1 cellular context compared by ENCODE assay signal in genomic region chr16:54040480-54040879, GRCh38.
TF ChIP-seq lines count a peak whose summit lies in the region.

No MANE protein-coding gene starts in this region.

TF ChIP-seq in HepG2, 621 proteins besides CTCF, POLR2A, EP300 and RAD21 (continued from another document and continues in another):
- TF ChIP-seq, protein P1, sequence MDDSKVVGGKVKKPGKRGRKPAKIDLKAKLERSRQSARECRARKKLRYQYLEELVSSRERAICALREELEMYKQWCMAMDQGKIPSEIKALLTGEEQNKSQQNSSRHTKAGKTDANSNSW (CRISPR knock-in tag; IDR thresholded peaks at IDR 0.05; ENCODE audit: borderline replicate concordance), result no peak
- TF ChIP-seq ZNF691 (CRISPR knock-in tag; IDR thresholded peaks at IDR 0.05; ENCODE audit: borderline replicate concordance, low read depth), result no peak
- no peak for TF ChIP-seq ZNF230 (CRISPR knock-in tag; IDR thresholded peaks at IDR 0.05)
- TF ChIP-seq THAP8 (CRISPR knock-in tag; IDR thresholded peaks at IDR 0.05; ENCODE audit: borderline replicate concordance), result no peak
- TF ChIP-seq, protein P2, sequence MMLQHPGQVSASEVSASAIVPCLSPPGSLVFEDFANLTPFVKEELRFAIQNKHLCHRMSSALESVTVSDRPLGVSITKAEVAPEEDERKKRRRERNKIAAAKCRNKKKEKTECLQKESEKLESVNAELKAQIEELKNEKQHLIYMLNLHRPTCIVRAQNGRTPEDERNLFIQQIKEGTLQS (CRISPR knock-in tag; IDR thresholded peaks at IDR 0.05), result no peak
- TF ChIP-seq POLR2AphosphoS2 (IDR thresholded peaks at IDR 0.05; ENCODE audit: low read depth, low read length), result no peak
- TF ChIP-seq ZNF670 (CRISPR knock-in tag; IDR thresholded peaks at IDR 0.05; ENCODE audit: borderline replicate concordance), result no peak
- peak; percentile 35; the same call in 1 of the 2 replicates for TF ChIP-seq ZNF788 (CRISPR knock-in tag; IDR thresholded peaks at IDR 0.05; ENCODE audit: borderline replicate concordance)
- TF ChIP-seq TBX2 (CRISPR knock-in tag; IDR thresholded peaks at IDR 0.05; ENCODE audit: borderline replicate concordance), result peak; percentile 38; the same call in 1 of the 2 replicates
- TF ChIP-seq ZNF552 (CRISPR knock-in tag; IDR thresholded peaks at IDR 0.05; ENCODE audit: borderline replicate concordance), result no peak
- no peak for TF ChIP-seq HMG20B (CRISPR knock-in tag; conservative IDR thresholded peaks at IDR 0.05)
- TF ChIP-seq MXD1 (CRISPR knock-in tag; IDR thresholded peaks at IDR 0.05), result no peak
- TF ChIP-seq SNAPC5 (CRISPR knock-in tag; IDR thresholded peaks at IDR 0.05; ENCODE audit: borderline replicate concordance), result no peak
- TF ChIP-seq ZNF570 (CRISPR knock-in tag; IDR thresholded peaks at IDR 0.05; ENCODE audit: borderline replicate concordance), result no peak
- TF ChIP-seq GABPB1 (CRISPR knock-in tag; IDR thresholded peaks at IDR 0.05), result peak; percentile 17; the same call in 1 of the 2 replicates
- TF ChIP-seq, protein P3, sequence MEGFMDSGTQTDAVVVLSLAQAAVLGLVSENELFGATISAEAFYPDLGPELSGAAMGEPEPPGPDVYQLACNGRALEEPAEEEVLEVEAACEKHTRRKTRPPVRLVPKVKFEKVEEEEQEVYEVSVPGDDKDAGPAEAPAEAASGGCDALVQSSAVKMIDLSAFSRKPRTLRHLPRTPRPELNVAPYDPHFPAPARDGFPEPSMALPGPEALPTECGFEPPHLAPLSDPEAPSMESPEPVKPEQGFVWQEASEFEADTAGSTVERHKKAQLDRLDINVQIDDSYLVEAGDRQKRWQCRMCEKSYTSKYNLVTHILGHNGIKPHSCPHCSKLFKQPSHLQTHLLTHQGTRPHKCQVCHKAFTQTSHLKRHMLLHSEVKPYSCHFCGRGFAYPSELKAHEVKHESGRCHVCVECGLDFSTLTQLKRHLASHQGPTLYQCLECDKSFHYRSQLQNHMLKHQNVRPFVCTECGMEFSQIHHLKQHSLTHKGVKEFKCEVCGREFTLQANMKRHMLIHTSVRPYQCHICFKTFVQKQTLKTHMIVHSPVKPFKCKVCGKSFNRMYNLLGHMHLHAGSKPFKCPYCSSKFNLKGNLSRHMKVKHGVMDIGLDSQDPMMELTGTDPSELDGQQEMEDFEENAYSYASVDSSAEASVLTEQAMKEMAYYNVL (CRISPR knock-in tag; IDR thresholded peaks at IDR 0.05; ENCODE audit: borderline replicate concordance), result peak; percentile 83; the same call in 1 of the 2 replicates
- TF ChIP-seq ZNF737 (CRISPR knock-in tag; IDR thresholded peaks at IDR 0.05; ENCODE audit: borderline replicate concordance), result no peak
- no peak for TF ChIP-seq PBX3 (CRISPR knock-in tag; IDR thresholded peaks at IDR 0.05; ENCODE audit: borderline replicate concordance)
- TF ChIP-seq SYNCRIP (IDR thresholded peaks at IDR 0.05; ENCODE audit: insufficient read depth, low read depth, low read length), result no peak
- TF ChIP-seq TRIM24 (CRISPR knock-in tag; IDR thresholded peaks at IDR 0.05), result no peak
- TF ChIP-seq ZNF282 (IDR thresholded peaks at IDR 0.05; ENCODE audit: partially characterized antibody), result no peak
- no peak for TF ChIP-seq CBX2 (IDR thresholded peaks at IDR 0.05; ENCODE audit: low read depth, low read length)
- TF ChIP-seq CBX2 (CRISPR knock-in tag; IDR thresholded peaks at IDR 0.05; ENCODE audit: low read depth), result no peak
- no peak for TF ChIP-seq REXO4 (CRISPR knock-in tag; IDR thresholded peaks at IDR 0.05; ENCODE audit: borderline replicate concordance)
- no peak for TF ChIP-seq ARID2 (CRISPR knock-in tag; IDR thresholded peaks at IDR 0.05; ENCODE audit: borderline replicate concordance)
- TF ChIP-seq ZNF777 (CRISPR knock-in tag; IDR thresholded peaks at IDR 0.05), result no peak
- TF ChIP-seq ZNF326 (CRISPR knock-in tag; IDR thresholded peaks at IDR 0.05; ENCODE audit: borderline replicate concordance), result no peak
- TF ChIP-seq, protein P4, sequence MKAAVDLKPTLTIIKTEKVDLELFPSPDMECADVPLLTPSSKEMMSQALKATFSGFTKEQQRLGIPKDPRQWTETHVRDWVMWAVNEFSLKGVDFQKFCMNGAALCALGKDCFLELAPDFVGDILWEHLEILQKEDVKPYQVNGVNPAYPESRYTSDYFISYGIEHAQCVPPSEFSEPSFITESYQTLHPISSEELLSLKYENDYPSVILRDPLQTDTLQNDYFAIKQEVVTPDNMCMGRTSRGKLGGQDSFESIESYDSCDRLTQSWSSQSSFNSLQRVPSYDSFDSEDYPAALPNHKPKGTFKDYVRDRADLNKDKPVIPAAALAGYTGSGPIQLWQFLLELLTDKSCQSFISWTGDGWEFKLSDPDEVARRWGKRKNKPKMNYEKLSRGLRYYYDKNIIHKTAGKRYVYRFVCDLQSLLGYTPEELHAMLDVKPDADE (CRISPR knock-in tag; IDR thresholded peaks at IDR 0.05), result no peak
- TF ChIP-seq SETDB1 (CRISPR knock-in tag; IDR thresholded peaks at IDR 0.05; ENCODE audit: borderline replicate concordance), result no peak
- TF ChIP-seq KLF12 (CRISPR knock-in tag; IDR thresholded peaks at IDR 0.05; ENCODE audit: borderline replicate concordance), result no peak
- no peak for TF ChIP-seq ADNP (CRISPR knock-in tag; IDR thresholded peaks at IDR 0.05)
- no peak for TF ChIP-seq ZFP90 (CRISPR knock-in tag; IDR thresholded peaks at IDR 0.05; ENCODE audit: borderline replicate concordance)
- no peak for TF ChIP-seq BRCA1 (CRISPR knock-in tag; IDR thresholded peaks at IDR 0.05)
- TF ChIP-seq, protein P5, sequence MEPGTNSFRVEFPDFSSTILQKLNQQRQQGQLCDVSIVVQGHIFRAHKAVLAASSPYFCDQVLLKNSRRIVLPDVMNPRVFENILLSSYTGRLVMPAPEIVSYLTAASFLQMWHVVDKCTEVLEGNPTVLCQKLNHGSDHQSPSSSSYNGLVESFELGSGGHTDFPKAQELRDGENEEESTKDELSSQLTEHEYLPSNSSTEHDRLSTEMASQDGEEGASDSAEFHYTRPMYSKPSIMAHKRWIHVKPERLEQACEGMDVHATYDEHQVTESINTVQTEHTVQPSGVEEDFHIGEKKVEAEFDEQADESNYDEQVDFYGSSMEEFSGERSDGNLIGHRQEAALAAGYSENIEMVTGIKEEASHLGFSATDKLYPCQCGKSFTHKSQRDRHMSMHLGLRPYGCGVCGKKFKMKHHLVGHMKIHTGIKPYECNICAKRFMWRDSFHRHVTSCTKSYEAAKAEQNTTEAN (CRISPR knock-in tag; conservative IDR thresholded peaks at IDR 0.05), result no peak
- TF ChIP-seq TBX3 (IDR thresholded peaks at IDR 0.05; ENCODE audit: borderline replicate concordance), result no peak
- TF ChIP-seq SIX1 (CRISPR knock-in tag; IDR thresholded peaks at IDR 0.05; ENCODE audit: borderline replicate concordance), result peak; percentile 85; the same call in 1 of the 2 replicates
- TF ChIP-seq ZSCAN9 (CRISPR knock-in tag; IDR thresholded peaks at IDR 0.05; ENCODE audit: borderline replicate concordance), result no peak; the same call in 1 of the 2 replicates
- no peak; the same call in 1 of the 2 replicates for TF ChIP-seq RXRB (CRISPR knock-in tag; IDR thresholded peaks at IDR 0.05; ENCODE audit: borderline replicate concordance)
- no peak for TF ChIP-seq POLR2G (IDR thresholded peaks at IDR 0.05; ENCODE audit: low read depth, low read length)
- TF ChIP-seq REPIN1 (CRISPR knock-in tag; IDR thresholded peaks at IDR 0.05; ENCODE audit: borderline replicate concordance, low read depth), result no peak; the same call in 1 of the 2 replicates
- peak; percentile 40; the same call in 1 of the 2 replicates for TF ChIP-seq TARDBP (CRISPR knock-in tag; IDR thresholded peaks at IDR 0.05)
- no peak for TF ChIP-seq ZNF512B (CRISPR knock-in tag; IDR thresholded peaks at IDR 0.05; ENCODE audit: borderline replicate concordance)
- TF ChIP-seq PAF1 (CRISPR knock-in tag; IDR thresholded peaks at IDR 0.05), result no peak
- TF ChIP-seq BCL3 (CRISPR knock-in tag; IDR thresholded peaks at IDR 0.05), result no peak
- TF ChIP-seq ZHX1 (CRISPR knock-in tag; IDR thresholded peaks at IDR 0.05; ENCODE audit: low read depth), result no peak
- TF ChIP-seq NR2C2 (CRISPR knock-in tag; IDR thresholded peaks at IDR 0.05; ENCODE audit: borderline replicate concordance), result no peak
- TF ChIP-seq, protein P6, sequence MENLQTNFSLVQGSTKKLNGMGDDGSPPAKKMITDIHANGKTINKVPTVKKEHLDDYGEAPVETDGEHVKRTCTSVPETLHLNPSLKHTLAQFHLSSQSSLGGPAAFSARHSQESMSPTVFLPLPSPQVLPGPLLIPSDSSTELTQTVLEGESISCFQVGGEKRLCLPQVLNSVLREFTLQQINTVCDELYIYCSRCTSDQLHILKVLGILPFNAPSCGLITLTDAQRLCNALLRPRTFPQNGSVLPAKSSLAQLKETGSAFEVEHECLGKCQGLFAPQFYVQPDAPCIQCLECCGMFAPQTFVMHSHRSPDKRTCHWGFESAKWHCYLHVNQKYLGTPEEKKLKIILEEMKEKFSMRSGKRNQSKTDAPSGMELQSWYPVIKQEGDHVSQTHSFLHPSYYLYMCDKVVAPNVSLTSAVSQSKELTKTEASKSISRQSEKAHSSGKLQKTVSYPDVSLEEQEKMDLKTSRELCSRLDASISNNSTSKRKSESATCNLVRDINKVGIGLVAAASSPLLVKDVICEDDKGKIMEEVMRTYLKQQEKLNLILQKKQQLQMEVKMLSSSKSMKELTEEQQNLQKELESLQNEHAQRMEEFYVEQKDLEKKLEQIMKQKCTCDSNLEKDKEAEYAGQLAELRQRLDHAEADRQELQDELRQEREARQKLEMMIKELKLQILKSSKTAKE (CRISPR knock-in tag; IDR thresholded peaks at IDR 0.05; ENCODE audit: borderline replicate concordance), result no peak
- TF ChIP-seq MLLT10 (CRISPR knock-in tag; IDR thresholded peaks at IDR 0.05), result no peak
